In the genomic region with DNA sequence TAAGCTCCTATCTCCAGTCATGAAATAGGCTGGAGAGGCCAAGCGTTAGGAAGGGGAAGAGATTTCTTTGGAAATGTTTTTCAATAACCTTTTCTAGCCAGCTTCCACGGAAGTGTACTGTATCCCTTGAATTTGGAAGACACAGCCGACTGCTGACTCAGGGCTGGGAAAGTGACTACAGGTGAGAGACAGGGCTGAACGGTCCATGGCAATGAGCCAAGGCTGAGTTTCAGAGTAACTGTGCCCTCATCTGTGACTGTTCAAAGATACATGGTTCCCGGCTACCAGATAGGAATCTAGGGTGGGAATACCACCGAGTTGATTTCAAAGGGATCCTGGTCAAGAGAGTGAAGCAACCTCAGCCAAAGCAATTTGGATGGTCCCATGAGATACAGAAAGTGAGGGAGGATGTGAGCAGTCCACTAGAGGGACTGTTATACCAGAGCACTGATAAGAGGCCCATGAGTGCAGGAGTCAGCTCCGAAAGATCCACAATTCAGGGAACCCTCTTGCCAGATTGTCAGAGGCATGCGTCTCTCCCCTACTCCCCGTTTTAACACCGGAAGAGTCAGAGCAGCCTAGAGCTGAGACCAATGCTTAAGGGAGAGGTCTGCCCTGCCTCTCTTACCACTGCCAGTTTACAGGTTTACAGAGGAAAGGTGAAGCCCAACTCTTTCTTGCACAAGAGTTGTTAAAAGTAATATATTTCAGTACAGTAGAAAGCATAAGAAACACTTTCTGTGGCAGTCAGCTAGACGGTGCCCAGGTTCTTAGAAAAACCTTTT, we compare ENCODE assay signal across 18 cellular contexts. TPM values are rescaled to one million over a fixed set of nuclear protein-coding genes. Genes with fewer than 3 reads are reported as not detected.
DNase-seq lines count a peak whose midpoint lies in the region; ATAC-seq lines count a peak whose summit lies in the region.
"Had no signal": no experiment of that assay in that cellular context is flagged by ENCODE, and none has a peak within 500 bp of the region (broad histone marks: within the 10 kb centered on the region; RNA-seq: fewer than 3 reads in every experiment).

No MANE protein-coding gene starts in this region.

- intact Hi-C loops in left cardiac atrium (cut with DNase I), result no loop called here

- ATAC-seq in GM18867 (IDR thresholded peaks at IDR 0.05; ENCODE audit: unreplicated experiment) (peak; percentile 64), GM21515 (IDR thresholded peaks at IDR 0.05; ENCODE audit: unreplicated experiment) (peak; percentile 67), HG03103 (IDR thresholded peaks at IDR 0.05; ENCODE audit: low read depth, unreplicated experiment) (peak; percentile 68), left cardiac atrium (no peak), HG03354 (IDR thresholded peaks at IDR 0.05; ENCODE audit: poor library complexity, severe bottlenecking, unreplicated experiment) (no peak), HG03457 (IDR thresholded peaks at IDR 0.05; ENCODE audit: unreplicated experiment) (no peak)
- ATAC-seq: pancreas, Right ventricle myocardium inferior had no signal

- peak; percentile 24 for DNase-seq in iPS-NIHi7 (ENCODE audit: extremely low spot score)
- DNase-seq in NCI-H2107 treated with DMSO at 0.1 percent for 48 hours (lab: John Stamatoyannopoulos, UW; ENCODE audit: unreplicated experiment), result no peak
- no peak for DNase-seq in left cardiac atrium
- DNase-seq: activated CD4-positive, alpha-beta T cell treated with anti-CD3 and anti-CD28 coated beads, Interleukin-2, amount 10 ng/mL, durations not matched to agents 7 days and 5 days; activated T-cell treated with anti-CD3 and anti-CD28 coated beads, Interleukin-2, amount 50 U/mL, for 48 hours; EL; NCI-H1436; NCI-H69; pancreas; substantia nigra had no signal

RNA-seq across cellular contexts. Expression of gene KRTAP19-8, which starts 3.2 kb away (rescaled TPM):
- not detected for total RNA-seq in left cardiac atrium
- total RNA-seq: activated CD4-positive, alpha-beta T cell treated with anti-CD3 and anti-CD28 coated beads, Interleukin-2, amount 10 ng/mL, durations not matched to agents 7 days and 5 days; chondrocyte; mucosa of gallbladder; pancreas; Right ventricle myocardium inferior had no signal

Comparison
In these comparisons a context has a peak if more than half of its experiments do, and no peak if none do; other contexts are left out.
1. ATAC-seq: peak in GM18867 (single experiment), GM21515 (single experiment) and HG03103 (single experiment); none in left cardiac atrium (0 of 2), HG03354 (single experiment) and HG03457 (single experiment).